ENCODE assay signal across 8 cellular contexts in the genomic region with DNA sequence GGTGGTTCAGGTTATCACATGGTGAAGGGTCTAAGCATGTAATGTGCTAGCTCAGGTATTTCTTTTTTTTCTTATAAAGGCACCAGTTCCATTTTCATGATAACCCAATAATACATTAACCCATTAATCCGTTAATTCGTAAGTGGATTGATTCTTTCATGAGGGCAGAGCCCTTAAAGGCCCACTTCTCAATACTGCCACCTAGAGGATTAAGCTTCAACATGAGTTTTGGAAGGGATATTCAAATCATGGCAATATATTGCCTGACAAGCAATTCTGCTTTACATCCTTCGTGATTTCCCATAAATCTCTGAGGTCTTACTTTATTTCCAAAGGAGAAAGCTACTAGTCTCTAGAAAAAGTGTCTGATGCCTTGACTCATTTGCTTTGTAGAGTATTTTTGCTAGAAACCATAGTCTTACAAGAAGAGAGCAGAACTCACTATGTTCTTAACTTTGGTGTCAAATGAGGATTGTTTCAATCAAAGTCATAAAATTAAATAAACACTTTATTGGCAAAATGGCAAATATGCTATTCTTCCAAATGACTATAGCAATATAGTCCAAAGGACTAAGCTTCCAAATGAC.
DNase-seq lines count a peak whose midpoint lies in the region; ATAC-seq and TF ChIP-seq lines count a peak whose summit lies in the region.

No MANE protein-coding gene starts in this region.

- no peaks in the 10 kb centered on the region for H3K27me3 Mint-ChIP-seq in glutamatergic neuron (ENCODE audit: unreplicated experiment)

- H3K9me3 ChIP-seq in DND-41 (ENCODE audit: insufficient read depth, low read length, severe bottlenecking) (no peaks in the 10 kb centered on the region), transverse colon (no peaks in the 10 kb centered on the region)

- TF ChIP-seq CTCF in DND-41 (IDR thresholded peaks at IDR 0.05; ENCODE audit: borderline replicate concordance, extremely low read depth, low read length, poor library complexity, severe bottlenecking) (peak; percentile 76), glutamatergic neuron (IDR thresholded peaks at IDR 0.05; ENCODE audit: partially characterized antibody, unreplicated experiment) (peak; percentile 79), transverse colon (IDR thresholded peaks at IDR 0.05) (peak; percentile 51 to 78 (median 68))

- H3K9ac ChIP-seq in DND-41 (ENCODE audit: low read depth, low read length), result no peak overlapping the region

- H3K9me3 Mint-ChIP-seq in glutamatergic neuron (ENCODE audit: unreplicated experiment), result peaks cover 2% of the 10 kb centered on the region

- H3K4me1 Mint-ChIP-seq in glutamatergic neuron (ENCODE audit: low read depth, unreplicated experiment), result peaks cover 5% of the 10 kb centered on the region

- intact Hi-C loops in transverse colon (cut with DNase I; ENCODE audit: low total_unique reads), result loop anchor here (5.0 kb wide), 1 partner anchor 297 kb away; no protein-coding TSS in a partner anchor

- H4K20me1 ChIP-seq in DND-41 (ENCODE audit: insufficient read depth, low read length), result no peaks in the 10 kb centered on the region

- H3K27me3 ChIP-seq in DND-41 (ENCODE audit: insufficient read depth, low read length, poor library complexity) (peaks cover 3% of the 10 kb centered on the region), transverse colon (no peaks in the 10 kb centered on the region)

- in situ Hi-C loops in transverse colon (cut with MboI; ENCODE audit: low pct_ligation_motif_present in 1 of 4, low pct_unique_long_range_greater_than_20kb in 1 of 4, low sequenced_read_pairs in 3 of 4), result loop anchor here in 3 of 4 donors (10.0 to 25.0 kb wide), 3 partner anchors 287 to 412 kb away; no protein-coding TSS in a partner anchor

- H3K27ac ChIP-seq in DND-41 (ENCODE audit: low read length) (no peak overlapping the region), transverse colon (no peak overlapping the region)

- H3K4me2 ChIP-seq in DND-41 (ENCODE audit: insufficient read depth, low read length), result no peak overlapping the region

- H3K36me3 Mint-ChIP-seq in glutamatergic neuron (ENCODE audit: unreplicated experiment), result no peaks in the 10 kb centered on the region

- H3K79me2 ChIP-seq in DND-41 (ENCODE audit: insufficient read depth, low read length), result no peaks in the 10 kb centered on the region

- WGBS in transverse colon (ENCODE audit: low coverage in 1 of 2), 2 donors, result 0 to 5% methylated on average over 1 to 3 of the region's 3 CpGs

- no peak overlapping the region for H3K4me3 Mint-ChIP-seq in glutamatergic neuron (ENCODE audit: unreplicated experiment)

- no peak overlapping the region for H2AFZ ChIP-seq in DND-41 (ENCODE audit: low read depth, low read length)

- ATAC-seq in DND-41 (ENCODE audit: insufficient read depth, low read depth) (no peak), GM21619 (IDR thresholded peaks at IDR 0.05; ENCODE audit: unreplicated experiment) (peak; percentile 75), GM21423 (IDR thresholded peaks at IDR 0.05; ENCODE audit: unreplicated experiment) (no peak)

- DNase-seq in DND-41 (no peak), NCI-H1092 (lab: John Stamatoyannopoulos, UW) (peak; percentile 19), SW 1271 (lab: John Stamatoyannopoulos, UW) (peak; percentile 12 to 47), glutamatergic neuron (no peak), transverse colon (no peak), middle frontal gyrus (ENCODE audit: extremely low spot score, low spot score) (no peak)

- no peaks in the 10 kb centered on the region for H3K36me3 ChIP-seq in DND-41 (ENCODE audit: insufficient read depth, low read length)
- no peaks in the 10 kb centered on the region for H3K36me3 ChIP-seq in transverse colon

- TF ChIP-seq POLR2A in transverse colon (IDR thresholded peaks at IDR 0.05), result no peak

- no peak overlapping the region for H3K27ac Mint-ChIP-seq in glutamatergic neuron (ENCODE audit: unreplicated experiment)

- no peak overlapping the region for H3K4me3 ChIP-seq in DND-41 (ENCODE audit: low read depth in 1 of 2, low read length in 2 of 2)
- H3K4me3 ChIP-seq in transverse colon, result no peak overlapping the region

- H3K4me1 ChIP-seq in DND-41 (ENCODE audit: insufficient read depth, low read length), result no peaks in the 10 kb centered on the region
- no peaks in the 10 kb centered on the region for H3K4me1 ChIP-seq in transverse colon

- TF ChIP-seq EP300 in transverse colon (IDR thresholded peaks at IDR 0.05; ENCODE audit: low read depth), result no peak

Comparison
In these comparisons a context has a peak if more than half of its experiments do, and no peak if none do; other contexts are left out.
1. DNase-seq: peak in NCI-H1092 (single experiment) and SW 1271 (2 of 2); none in DND-41 (single experiment), glutamatergic neuron (single experiment), transverse colon (single experiment) and middle frontal gyrus (single experiment).
2. Peak in every context shown above with its lines, with median percentiles within 50 percentile points of each other: CTCF ChIP-seq.